1 cellular context compared by ENCODE assay signal in the genomic region with DNA sequence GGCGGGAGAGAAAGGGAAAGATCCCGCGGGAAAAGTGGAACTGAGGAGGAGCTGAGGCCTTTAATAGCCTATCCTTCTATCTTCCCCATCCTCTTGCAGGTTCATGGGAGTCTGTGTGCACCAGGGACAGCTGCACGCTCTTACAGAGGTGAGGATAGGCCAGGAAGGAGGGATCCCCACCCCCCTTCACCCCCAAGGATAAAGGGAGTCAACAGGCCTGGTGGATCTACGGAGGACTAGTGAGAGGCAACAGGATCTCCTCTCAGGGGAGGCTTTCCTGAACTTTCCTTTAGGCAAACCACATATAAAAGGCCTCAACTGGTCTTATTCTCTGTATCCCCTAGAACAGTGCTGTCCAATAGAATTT.
TF ChIP-seq lines count a peak whose summit lies in the region.

No MANE protein-coding gene starts in this region.

TF ChIP-seq in endothelial cell of umbilical vein, 7 proteins besides CTCF, POLR2A, EP300 and RAD21:
- TF ChIP-seq GATA2 (IDR thresholded peaks at IDR 0.05; ENCODE audit: insufficient read depth, insufficient read length, low read depth, low read length) (no peak), MYC (IDR thresholded peaks at IDR 0.05; ENCODE audit: low read depth, low read length) (no peak), POLR2AphosphoS5 (IDR thresholded peaks at IDR 0.05; ENCODE audit: insufficient read depth, low read depth, low read length) (no peak), EZH2 (IDR thresholded peaks at IDR 0.05; ENCODE audit: borderline replicate concordance, low read depth, low read length, severe bottlenecking) (no peak), FOS (IDR thresholded peaks at IDR 0.05; ENCODE audit: borderline replicate concordance, insufficient read depth, low read length) (no peak), JUN (IDR thresholded peaks at IDR 0.05; ENCODE audit: borderline replicate concordance, insufficient read depth, insufficient read length, low read depth) (no peak)
- TF ChIP-seq, protein P1, sequence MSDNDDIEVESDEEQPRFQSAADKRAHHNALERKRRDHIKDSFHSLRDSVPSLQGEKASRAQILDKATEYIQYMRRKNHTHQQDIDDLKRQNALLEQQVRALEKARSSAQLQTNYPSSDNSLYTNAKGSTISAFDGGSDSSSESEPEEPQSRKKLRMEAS (IDR thresholded peaks at IDR 0.05; ENCODE audit: insufficient read depth, insufficient read length): no peak
